Comparison of ENCODE assay signal across 19 cellular contexts in genomic region chr15:64717130-64717529, GRCh38. TPM values are rescaled to one million over a fixed set of nuclear protein-coding genes. Genes with fewer than 3 reads are reported as not detected.
DNase-seq lines count a peak whose midpoint lies in the region; ATAC-seq and TF ChIP-seq lines count a peak whose summit lies in the region.
"Had no signal": no experiment of that assay in that cellular context is flagged by ENCODE, and none has a peak within 500 bp of the region (broad histone marks: within the 10 kb centered on the region; RNA-seq: fewer than 3 reads in every experiment).

No MANE protein-coding gene starts in this region.

- H3K36me3 ChIP-seq in GM23338 (ENCODE audit: insufficient read depth) (peaks cover 35% of the 10 kb centered on the region), esophagus squamous epithelium (no peaks in the 10 kb centered on the region), sigmoid colon (peaks cover 0 to 58% (median 26%) of the 10 kb centered on the region in 4 donors)
- H3K36me3 ChIP-seq: transverse colon had no signal

- H3K27ac Mint-ChIP-seq in CD4-positive, alpha-beta T cell: peak overlapping the region; percentile 74
- no peak overlapping the region for H3K27ac Mint-ChIP-seq in GM23338
- H3K27ac Mint-ChIP-seq: activated CD4-positive, alpha-beta T cell treated with anti-CD3 and anti-CD28 coated beads, Interleukin-2, amount 10 ng/mL, durations not matched to agents 24 days and 14 days; mesothelial cell of epicardium; natural killer cell; T-helper 1 cell treated with Interleukin-12 subunit alpha and Interleukin-12 subunit beta and Interleukin-4 antibody, amounts not matched to agents 30 μg/mL and 1 μg/mL, for 36 hours had no signal

- no peak overlapping the region for H3K4me3 Mint-ChIP-seq in CD4-positive, alpha-beta T cell
- H3K4me3 Mint-ChIP-seq in GM23338: no peak overlapping the region
- H3K4me3 Mint-ChIP-seq: activated CD4-positive, alpha-beta T cell treated with anti-CD3 and anti-CD28 coated beads, Interleukin-2, amount 10 ng/mL, durations not matched to agents 24 days and 14 days; mesothelial cell of epicardium; natural killer cell; T-helper 1 cell treated with Interleukin-12 subunit alpha and Interleukin-12 subunit beta and Interleukin-4 antibody, amounts not matched to agents 30 μg/mL and 1 μg/mL, for 36 hours had no signal

- no peak overlapping the region for H3K4me3 ChIP-seq in GM23338
- no peak overlapping the region for H3K4me3 ChIP-seq in esophagus squamous epithelium
- H3K4me3 ChIP-seq in sigmoid colon: no peak overlapping the region
- H3K4me3 ChIP-seq: cardiac muscle cell, transverse colon had no signal

- 72 to 77% methylated on average over 6 of the region's 7 CpGs for WGBS in esophagus squamous epithelium, 2 donors
- 85 to 90% methylated on average over 7 of the region's 7 CpGs for WGBS in sigmoid colon, 2 donors

- no peaks in the 10 kb centered on the region for H3K9me3 Mint-ChIP-seq in CD4-positive, alpha-beta T cell
- H3K9me3 Mint-ChIP-seq in GM23338: peaks cover 2% of the 10 kb centered on the region; the same call in 1 of the 3 replicates
- H3K9me3 Mint-ChIP-seq: activated CD4-positive, alpha-beta T cell treated with anti-CD3 and anti-CD28 coated beads, Interleukin-2, amount 10 ng/mL, durations not matched to agents 24 days and 14 days; mesothelial cell of epicardium; natural killer cell; T-helper 1 cell treated with Interleukin-12 subunit alpha and Interleukin-12 subunit beta and Interleukin-4 antibody, amounts not matched to agents 30 μg/mL and 1 μg/mL, for 36 hours had no signal

- intact Hi-C loops in CD4-positive, alpha-beta T cell (cut with DNase I, micrococcal nuclease): no loop called here
- intact Hi-C loops in esophagus squamous epithelium (cut with DNase I) (no loop called here), sigmoid colon (cut with DNase I) (no loop called here)

- no peak for TF ChIP-seq CTCF in CD4-positive, alpha-beta T cell (IDR thresholded peaks at IDR 0.05)
- TF ChIP-seq CTCF in GM23338 (conservative IDR thresholded peaks at IDR 0.05; ENCODE audit: low read depth in 2 of 2): no peak
- TF ChIP-seq CTCF in esophagus squamous epithelium (IDR thresholded peaks at IDR 0.05): no peak
- TF ChIP-seq CTCF in sigmoid colon (IDR thresholded peaks at IDR 0.05): no peak

- no peak overlapping the region for H3K4me2 ChIP-seq in GM23338

- no peak overlapping the region for H2AFZ ChIP-seq in GM23338

- no peak for TF ChIP-seq EP300 in sigmoid colon (IDR thresholded peaks at IDR 0.05)

- peaks cover 24% of the 10 kb centered on the region for H3K4me1 Mint-ChIP-seq in CD4-positive, alpha-beta T cell (ENCODE audit: low read depth)
- peaks cover 9% of the 10 kb centered on the region; the same call in 1 of the 3 replicates for H3K4me1 Mint-ChIP-seq in GM23338
- H3K4me1 Mint-ChIP-seq: mesothelial cell of epicardium had no signal

- no peaks in the 10 kb centered on the region for H3K4me1 ChIP-seq in GM23338 (ENCODE audit: insufficient read depth)
- peaks cover 0 to 16% (median 3%) of the 10 kb centered on the region in 3 donors for H3K4me1 ChIP-seq in esophagus squamous epithelium
- peaks cover 0 to 10% (median 5%) of the 10 kb centered on the region in 4 donors for H3K4me1 ChIP-seq in sigmoid colon

- POLR2A ChIA-PET in CD4-positive, alpha-beta T cell (lab: Charles Lee): interaction anchor here (1.1 to 2.3 kb wide), 3 partner anchors 11 to 177 kb away, joined by 4 to 11 read pairs (median 6); no protein-coding TSS in a partner anchor

- CTCF ChIA-PET in CD4-positive, alpha-beta T cell (lab: Charles Lee): interaction anchor here (1.4 to 2.4 kb wide), 2 partner anchors 11 to 14 kb away, joined by 4 to 11 read pairs; no protein-coding TSS in a partner anchor

- no peaks in the 10 kb centered on the region for H3K27me3 ChIP-seq in CD4-positive, alpha-beta T cell (ENCODE audit: control insufficient read depth, insufficient read depth, low read length)
- no peaks in the 10 kb centered on the region for H3K27me3 ChIP-seq in GM23338 (ENCODE audit: insufficient read depth)
- H3K27me3 ChIP-seq in esophagus squamous epithelium: no peaks in the 10 kb centered on the region
- no peaks in the 10 kb centered on the region for H3K27me3 ChIP-seq in sigmoid colon
- H3K27me3 ChIP-seq: cardiac muscle cell, transverse colon had no signal

- DNase-seq in CD4-positive, alpha-beta T cell: no peak
- no peak for DNase-seq in GM23338 (ENCODE audit: low spot score)
- no peak for DNase-seq in esophagus squamous epithelium (lab: John Stamatoyannopoulos, UW)
- DNase-seq in sigmoid colon: no peak
- no peak for DNase-seq in NCI-H2081 treated with DMSO at 0.1 percent for 48 hours (lab: John Stamatoyannopoulos, UW)
- no peak for DNase-seq in dermis blood vessel endothelial cell
- DNase-seq: activated CD4-positive, alpha-beta T cell treated with anti-CD3 and anti-CD28 coated beads, Interleukin-2, amount 10 ng/mL, durations not matched to agents 24 days and 14 days; head of caudate nucleus; Karpas-422; natural killer cell; NCI-H146; retina; stimulated activated naive CD4-positive, alpha-beta T cell treated with Interleukin-2 at 50 U/mL for 16 hours; transverse colon had no signal

- H4K20me1 ChIP-seq in GM23338 (replicated peaks; ENCODE audit: insufficient read depth): peaks cover 23% of the 10 kb centered on the region

- peak; percentile 46 for ATAC-seq in CD4-positive, alpha-beta T cell (ENCODE audit: poor library complexity)
- ATAC-seq in GM23338: no peak
- ATAC-seq in GM21515 (IDR thresholded peaks at IDR 0.05; ENCODE audit: unreplicated experiment): no peak
- ATAC-seq: natural killer cell had no signal

- no peaks in the 10 kb centered on the region for H3K9me3 ChIP-seq in CD4-positive, alpha-beta T cell (ENCODE audit: control insufficient read depth, low read length)
- H3K9me3 ChIP-seq in esophagus squamous epithelium (no peaks in the 10 kb centered on the region), sigmoid colon (no peaks in the 10 kb centered on the region)
- H3K9me3 ChIP-seq: transverse colon had no signal

- peaks cover 37% of the 10 kb centered on the region for H3F3A ChIP-seq in GM23338 (replicated peaks; ENCODE audit: low read depth)

- H3K9me2 ChIP-seq in GM23338 (ENCODE audit: insufficient read depth): no peaks in the 10 kb centered on the region

- H3K27ac ChIP-seq in CD4-positive, alpha-beta T cell (ENCODE audit: low read depth, low read length): peak overlapping the region; percentile 38
- H3K27ac ChIP-seq in GM23338 (ENCODE audit: low read depth) (peak overlapping the region; percentile 78; the same call in 1 of the 2 replicates), esophagus squamous epithelium (peak overlapping the region in 3 of 4 donors; percentile 27 to 84 (median 81)), sigmoid colon (peak overlapping the region in 3 of 4 donors; percentile 67 to 77 (median 69))
- H3K27ac ChIP-seq: cardiac muscle cell had no signal

- TF ChIP-seq POLR2A in esophagus squamous epithelium (IDR thresholded peaks at IDR 0.05) (no peak), sigmoid colon (IDR thresholded peaks at IDR 0.05) (no peak)

- peaks cover 24% of the 10 kb centered on the region for H3K79me2 ChIP-seq in GM23338 (replicated peaks; ENCODE audit: insufficient read depth)

- no peaks in the 10 kb centered on the region for H3K27me3 Mint-ChIP-seq in CD4-positive, alpha-beta T cell
- H3K27me3 Mint-ChIP-seq in GM23338 (ENCODE audit: insufficient read depth, low read depth, poor library complexity): peaks cover 16% of the 10 kb centered on the region
- H3K27me3 Mint-ChIP-seq: activated CD4-positive, alpha-beta T cell treated with anti-CD3 and anti-CD28 coated beads, Interleukin-2, amount 10 ng/mL, durations not matched to agents 24 days and 14 days had no signal

- no peaks in the 10 kb centered on the region for H3K36me3 Mint-ChIP-seq in CD4-positive, alpha-beta T cell (ENCODE audit: low read depth)
- peaks cover 84% of the 10 kb centered on the region for H3K36me3 Mint-ChIP-seq in GM23338 (ENCODE audit: low read depth)
- H3K36me3 Mint-ChIP-seq: natural killer cell had no signal

RNA-seq across cellular contexts. Expression of gene RBPMS2, which starts 58.3 kb away (rescaled TPM):
- not detected for total RNA-seq in CD4-positive, alpha-beta T cell
- total RNA-seq in GM23338 (2014; rRNA removed; shearing (Covaris generic)): 36.9 and 53.3 TPM in 2 replicates
- 171 and 179 TPM in 2 replicates for polyA plus RNA-seq in GM23338 (2016; fragmentation: Nextera tagmentation; extraction: Ambion mirVana)
- 1 to 10 TPM in 2 of 4 donors, under 1 TPM in 1, not detected in 1; 0.75 to 5.0 (median 1.3) TPM for total RNA-seq in esophagus squamous epithelium
- 10 to 100 TPM; 22.1 to 58.2 (median 23.6) TPM for total RNA-seq in sigmoid colon
- polyA plus RNA-seq in sigmoid colon: 1 to 10 TPM in 2 of 3 donors, under 1 TPM in 1; 0.69 to 7.3 (median 4.8) TPM
- total RNA-seq in dermis blood vessel endothelial cell: 0.14 TPM in 1 of 2 replicates, not detected in the other
- total RNA-seq: activated CD4-positive, alpha-beta T cell treated with anti-CD3 and anti-CD28 coated beads, Interleukin-2, amount 10 ng/mL, durations not matched to agents 24 days and 14 days; osteoblast had no signal
